Comparison of ENCODE assay signal across 20 cellular contexts in genomic region chr20:46870041-46870440, GRCh38. TPM values are rescaled to one million over a fixed set of nuclear protein-coding genes. Genes with fewer than 3 reads are reported as not detected.
"Had no signal": no experiment of that assay in that cellular context is flagged by ENCODE, and none has a peak within 500 bp of the region (broad histone marks: within the 10 kb centered on the region; RNA-seq: fewer than 3 reads in every experiment).

No MANE protein-coding gene starts in this region.

- ATAC-seq: foreskin keratinocyte, left lung, lower lobe of right lung, natural killer cell had no signal

- FAIRE-seq: endothelial cell of umbilical vein, keratinocyte, small intestine had no signal

- H3K4me1 ChIP-seq: foreskin keratinocyte, left lung, lower lobe of right lung, sigmoid colon, transverse colon had no signal

- H3K27me3 ChIP-seq: foreskin keratinocyte, sigmoid colon, transverse colon had no signal

- H3K36me3 ChIP-seq: left lung, lower lobe of right lung, sigmoid colon, stomach, thoracic aorta, transverse colon had no signal

- H3K9me3 ChIP-seq: lower lobe of right lung, thoracic aorta, transverse colon had no signal

- H3K27ac ChIP-seq: foreskin keratinocyte, left lung, lower lobe of right lung, sigmoid colon, stomach, thoracic aorta, transverse colon had no signal

- DNase-seq: erythroblast; foreskin keratinocyte; immature natural killer cell; left lung; lower lobe of right lung; natural killer cell; posterior cingulate gyrus; sigmoid colon; small intestine; stimulated activated CD4-positive, alpha-beta T cell treated with anti-CD3 and anti-CD28 coated beads, Interleukin-12 subunit alpha, Interleukin-12 subunit beta, amount 100 ng/mL, for 4 hours; stimulated activated naive CD4-positive, alpha-beta T cell; stomach; substantia nigra; transverse colon had no signal

- H3K4me3 ChIP-seq: left lung, lower lobe of right lung, sigmoid colon, stomach, thoracic aorta, transverse colon had no signal

RNA-seq across cellular contexts. Expression of gene EYA2, which starts 24.6 kb away (rescaled TPM):
- total RNA-seq: endothelial cell of umbilical vein, foreskin keratinocyte, myocyte, osteocyte, pulmonary artery endothelial cell had no signal
- polyA plus RNA-seq: endothelial cell of umbilical vein, foreskin keratinocyte, immature natural killer cell, keratinocyte had no signal
